ENCODE assay signal across 1 cellular context in genomic region chr1:145962157-145963102, GRCh38.
TF ChIP-seq lines count a peak whose summit lies in the region.

No MANE protein-coding gene starts in this region.

TF ChIP-seq in K562, 482 proteins besides CTCF, POLR2A, EP300 and RAD21 (continued from another document):
- TF ChIP-seq ZNF407 (IDR thresholded peaks at IDR 0.05; ENCODE audit: low read depth) = no peak
- TF ChIP-seq RNF219 (CRISPR knock-in tag; IDR thresholded peaks at IDR 0.05) = no peak
- TF ChIP-seq GABPB1 (CRISPR knock-in tag; IDR thresholded peaks at IDR 0.05) = 0 out of 2 replicates have a peak, but pooled peaks have one; percentile 39
- no peak; the same call in 1 of the 2 replicates for TF ChIP-seq PHF8 (IDR thresholded peaks at IDR 0.05; ENCODE audit: borderline replicate concordance, low read length)
- peak; percentile 12; the same call in 1 of the 2 replicates for TF ChIP-seq SP1 (CRISPR knock-in tag; IDR thresholded peaks at IDR 0.05)
- TF ChIP-seq VEZF1 (CRISPR knock-in tag; IDR thresholded peaks at IDR 0.05) = peak; percentile 97
- peak; percentile 7; the same call in 1 of the 2 replicates for TF ChIP-seq STAG1 (CRISPR knock-in tag; IDR thresholded peaks at IDR 0.05; ENCODE audit: borderline replicate concordance)
- no peak for TF ChIP-seq ZNF561 (CRISPR knock-in tag; conservative IDR thresholded peaks at IDR 0.05)
- TF ChIP-seq TAF1 (IDR thresholded peaks at IDR 0.05; ENCODE audit: control insufficient read depth, extremely low read depth, insufficient read depth, low read length, severe bottlenecking) = no peak
- no peak for TF ChIP-seq CREB1 (IDR thresholded peaks at IDR 0.05)
- TF ChIP-seq CREB1 (CRISPR knock-in tag; IDR thresholded peaks at IDR 0.05) = 0 out of 2 replicates have a peak, but pooled peaks have one; percentile 22
TF ChIP-seq in K562: peak in this region for 24.
